Comparison of ENCODE assay signal across 1 cellular context in genomic region chr6:129704708-129705107, GRCh38.
TF ChIP-seq lines count a peak whose summit lies in the region.

No MANE protein-coding gene starts in this region.

TF ChIP-seq in GM12878, 131 proteins besides CTCF, POLR2A, EP300 and RAD21 (continued from another document):
- TF ChIP-seq E4F1 (IDR thresholded peaks at IDR 0.05; ENCODE audit: borderline replicate concordance, partially characterized antibody) (no peak), MTA2 (IDR thresholded peaks at IDR 0.05; ENCODE audit: low read depth) (0 out of 2 replicates have a peak, but pooled peaks have one; percentile 21)
